In genomic region chr12:128660532-128661215, GRCh38 we compare ENCODE assay signal across 15 cellular contexts.
"Had no signal": no experiment of that assay in that cellular context is flagged by ENCODE, and none has a peak within 500 bp of the region (broad histone marks: within the 10 kb centered on the region; RNA-seq: fewer than 3 reads in every experiment).

No MANE protein-coding gene starts in this region.

- H3K36me3 ChIP-seq: SJSA1 had no signal

- H3K27me3 ChIP-seq: SJSA1 had no signal

- H3K27ac ChIP-seq: SJSA1, VCaP had no signal

- H3K4me3 ChIP-seq: SJSA1 had no signal

- H3K4me1 ChIP-seq: SJSA1 had no signal

- DNase-seq: activated CD4-positive, alpha-beta memory T cell treated with anti-CD3 and anti-CD28 coated beads, Interleukin-2, amount 10 ng/mL, durations not matched to agents 7 days and 5 days; activated CD4-positive, alpha-beta T cell treated with anti-CD3 and anti-CD28 coated beads for 36 hours; activated CD4-positive, alpha-beta T cell treated with anti-CD3 and anti-CD28 coated beads, Interleukin-2, amount 50 U/mL, for 1 hour; activated gamma-delta T cell; activated naive CD4-positive, alpha-beta T cell treated with anti-CD3 and anti-CD28 coated beads for 36 hours; activated T-cell treated with anti-CD3 and anti-CD28 coated beads for 4 hours; activated T-cell treated with anti-CD3 and anti-CD28 coated beads, Interleukin-2, amount 50 U/mL, for 48 hours; Karpas-422; MM.1S; NCI-H187 treated with DMSO at 0.1 percent for 48 hours; PC-3; SW 1271; T-helper 9 cell had no signal
